In genomic region chr20:31678389-31679356, GRCh38 we compare ENCODE assay signal across 10 cellular contexts. TPM values are rescaled to one million over a fixed set of nuclear protein-coding genes. Genes with fewer than 3 reads are reported as not detected.
DNase-seq lines count a peak whose midpoint lies in the region; ATAC-seq lines count a peak whose summit lies in the region.
"Had no signal": no experiment of that assay in that cellular context is flagged by ENCODE, and none has a peak within 500 bp of the region (broad histone marks: within the 10 kb centered on the region; RNA-seq: fewer than 3 reads in every experiment).

No MANE protein-coding gene starts in this region.

- no peaks in the 10 kb centered on the region for H3K9me3 Mint-ChIP-seq in activated CD8-positive, alpha-beta memory T cell treated with anti-CD3 and anti-CD28 coated beads, Interleukin-2, amount 10 ng/mL, durations not matched to agents 7 days and 5 days (ENCODE audit: low read depth)
- no peaks in the 10 kb centered on the region for H3K9me3 Mint-ChIP-seq in activated naive CD8-positive, alpha-beta T cell (ENCODE audit: low read depth)

- DNase-seq in activated CD8-positive, alpha-beta memory T cell treated with anti-CD3 and anti-CD28 coated beads, Interleukin-2, amount 10 ng/mL, durations not matched to agents 7 days and 5 days = no peak
- no peak for DNase-seq in activated CD8-positive, alpha-beta memory T cell treated with anti-CD3 and anti-CD28 coated beads, Interleukin-2, amount 50 U/mL, for 48 hours
- DNase-seq in iris pigment epithelial cell (ENCODE audit: low read depth) (peak; percentile 57), NCI-H1694 treated with DMSO at 0.1 percent for 48 hours (lab: John Stamatoyannopoulos, UW) (no peak), mucosa of gallbladder (ENCODE audit: low spot score) (no peak)
- DNase-seq: BE2C, NCI-H1048 had no signal

- no peaks in the 10 kb centered on the region for H3K27me3 ChIP-seq in subcutaneous abdominal adipose tissue (ENCODE audit: control insufficient read depth in 5 of 5, insufficient read depth in 4 of 5, low read length in 5 of 5)
- H3K27me3 ChIP-seq: BE2C had no signal

- peaks cover 89% of the 10 kb centered on the region for H3K4me1 Mint-ChIP-seq in activated CD8-positive, alpha-beta memory T cell treated with anti-CD3 and anti-CD28 coated beads, Interleukin-2, amount 10 ng/mL, durations not matched to agents 7 days and 5 days
- H3K4me1 Mint-ChIP-seq in activated naive CD8-positive, alpha-beta T cell (ENCODE audit: low read depth) = peaks cover 91% of the 10 kb centered on the region

- H3K27ac ChIP-seq in subcutaneous abdominal adipose tissue (ENCODE audit: low read depth, low read length) = peak overlapping the region; percentile 3

- H3K27me3 Mint-ChIP-seq in activated CD8-positive, alpha-beta memory T cell treated with anti-CD3 and anti-CD28 coated beads, Interleukin-2, amount 10 ng/mL, durations not matched to agents 7 days and 5 days = no peaks in the 10 kb centered on the region
- no peaks in the 10 kb centered on the region for H3K27me3 Mint-ChIP-seq in activated naive CD8-positive, alpha-beta T cell

- no peaks in the 10 kb centered on the region for H3K9me3 ChIP-seq in subcutaneous abdominal adipose tissue (ENCODE audit: control insufficient read depth in 5 of 5, low read length in 5 of 5)
- H3K9me3 ChIP-seq: BE2C had no signal

- no peak for ATAC-seq in activated CD8-positive, alpha-beta memory T cell treated with anti-CD3 and anti-CD28 coated beads, Interleukin-2, amount 10 ng/mL, durations not matched to agents 7 days and 5 days
- ATAC-seq in GM21367 (IDR thresholded peaks at IDR 0.05; ENCODE audit: unreplicated experiment) = no peak

- H3K9ac ChIP-seq in subcutaneous abdominal adipose tissue (ENCODE audit: low read length in 5 of 5) = peak overlapping the region in 1 of 5 donors; percentile 9

- no peak overlapping the region for H3K4me3 Mint-ChIP-seq in activated CD8-positive, alpha-beta memory T cell treated with anti-CD3 and anti-CD28 coated beads, Interleukin-2, amount 10 ng/mL, durations not matched to agents 7 days and 5 days
- peak overlapping the region; percentile 51 for H3K4me3 Mint-ChIP-seq in activated naive CD8-positive, alpha-beta T cell

- CTCF ChIA-PET in activated CD8-positive, alpha-beta memory T cell treated with anti-CD3 and anti-CD28 coated beads, Interleukin-2, amount 10 ng/mL, durations not matched to agents 7 days and 5 days (lab: Charles Lee) = interaction anchor here (1.3 to 8.1 kb wide), 6 partner anchors 9 to 44 kb away, joined by 3 to 94 read pairs (median 6); partner anchors contain the start of gene BCL2L1

- H3K4me3 ChIP-seq in subcutaneous abdominal adipose tissue (ENCODE audit: low read depth in 1 of 5, low read length in 5 of 5) = no peak overlapping the region

- peaks cover 2 to 40% (median 18%) of the 10 kb centered on the region in 5 donors for H3K36me3 ChIP-seq in subcutaneous abdominal adipose tissue (ENCODE audit: control insufficient read depth in 5 of 5, insufficient read depth in 5 of 5, low read length in 5 of 5)

- H3K36me3 Mint-ChIP-seq in activated CD8-positive, alpha-beta memory T cell treated with anti-CD3 and anti-CD28 coated beads, Interleukin-2, amount 10 ng/mL, durations not matched to agents 7 days and 5 days = peaks cover 54% of the 10 kb centered on the region
- peaks cover 43% of the 10 kb centered on the region for H3K36me3 Mint-ChIP-seq in activated naive CD8-positive, alpha-beta T cell

- H3K27ac Mint-ChIP-seq in activated CD8-positive, alpha-beta memory T cell treated with anti-CD3 and anti-CD28 coated beads, Interleukin-2, amount 10 ng/mL, durations not matched to agents 7 days and 5 days = peak overlapping the region; percentile 78
- peak overlapping the region; percentile 95 for H3K27ac Mint-ChIP-seq in activated naive CD8-positive, alpha-beta T cell

- peaks cover 11 to 86% (median 61%) of the 10 kb centered on the region in 5 donors for H3K4me1 ChIP-seq in subcutaneous abdominal adipose tissue (ENCODE audit: control insufficient read depth in 5 of 5, insufficient read depth in 5 of 5, low read length in 5 of 5)

RNA-seq across cellular contexts. Expression of gene COX4I2, which starts 41.0 kb away (rescaled TPM):
- not detected for total RNA-seq in activated CD8-positive, alpha-beta memory T cell treated with anti-CD3 and anti-CD28 coated beads, Interleukin-2, amount 10 ng/mL, durations not matched to agents 7 days and 5 days
- total RNA-seq in mucosa of gallbladder = 3.8 TPM

RNA-seq across cellular contexts. Expression of gene BCL2L1, which starts 44.0 kb away (rescaled TPM):
- total RNA-seq in activated CD8-positive, alpha-beta memory T cell treated with anti-CD3 and anti-CD28 coated beads, Interleukin-2, amount 10 ng/mL, durations not matched to agents 7 days and 5 days = 100 to 1,000 TPM in 1 of 2 experiments, 10 to 100 TPM in 1; 69.8 to 121 TPM
- 191 TPM for total RNA-seq in mucosa of gallbladder
